23 cellular contexts compared by ENCODE assay signal in genomic region chr1:50426108-50426700, GRCh38. TPM values are rescaled to one million over a fixed set of nuclear protein-coding genes. Genes with fewer than 3 reads are reported as not detected.
A peak's percentile ranks its signal among the peaks of the same experiment; 100 is the strongest.
DNase-seq lines count a peak whose midpoint lies in the region; TF ChIP-seq lines count a peak whose summit lies in the region.
"Had no signal": no experiment of that assay in that cellular context is flagged by ENCODE, and none has a peak within 500 bp of the region (broad histone marks: within the 10 kb centered on the region; RNA-seq: fewer than 3 reads in every experiment).

No MANE protein-coding gene starts in this region.

- no peaks in the 10 kb centered on the region for H3K79me2 ChIP-seq in osteoblast (ENCODE audit: insufficient read depth, low read length)

- H3K4me1 ChIP-seq in osteoblast (ENCODE audit: insufficient read depth, low read length) (no peaks in the 10 kb centered on the region), ovary (ENCODE audit: insufficient read depth) (peaks cover 2% of the 10 kb centered on the region)

- TF ChIP-seq CTCF in Calu3 (IDR thresholded peaks at IDR 0.05; ENCODE audit: unreplicated experiment) (no peak), osteoblast (IDR thresholded peaks at IDR 0.05; ENCODE audit: extremely low read depth, low read depth, low read length) (no peak), ovary (IDR thresholded peaks at IDR 0.05) (no peak)

- peak overlapping the region; percentile 44 for H3K27ac Mint-ChIP-seq in activated T-cell treated with anti-CD3 and anti-CD28 coated beads, Interleukin-2, amount 50 U/mL, for 24 hours
- H3K27ac Mint-ChIP-seq in Calu3 (ENCODE audit: unreplicated experiment), result no peak overlapping the region
- H3K27ac Mint-ChIP-seq: nephron progenitor cell had no signal

- no peak overlapping the region for H2AFZ ChIP-seq in osteoblast (ENCODE audit: low read length)

- H4K20me1 ChIP-seq in osteoblast (ENCODE audit: insufficient read depth, low read length), result peaks cover 5% of the 10 kb centered on the region

- 15 to 17% (median 16%) methylated on average over 11 to 20 of the region's 20 CpGs for WGBS in ovary, 3 donors

- H3K4me3 ChIP-seq in osteoblast (ENCODE audit: insufficient read depth, low read length), result no peak overlapping the region
- H3K4me3 ChIP-seq in ovary, result no peak overlapping the region

- H3K27me3 ChIP-seq in osteoblast (ENCODE audit: insufficient read depth, low read length) (peaks cover 100% of the 10 kb centered on the region), ovary (peaks cover 22% of the 10 kb centered on the region)

- H3K9me3 ChIP-seq in osteoblast (ENCODE audit: low read depth, low read length) (no peaks in the 10 kb centered on the region), ovary (no peaks in the 10 kb centered on the region)
- H3K9me3 ChIP-seq: gastrocnemius medialis had no signal

- H3K4me3 Mint-ChIP-seq in activated T-cell treated with anti-CD3 and anti-CD28 coated beads, Interleukin-2, amount 50 U/mL, for 24 hours, result no peak overlapping the region
- H3K4me3 Mint-ChIP-seq in Calu3 (ENCODE audit: low read depth, unreplicated experiment), result peak overlapping the region; percentile 68
- H3K4me3 Mint-ChIP-seq: nephron progenitor cell had no signal

- no TSS peak for BruUV-seq in Calu3 (replicated peaks; lab: Mats Ljungman, UMichigan)

- TF ChIP-seq EP300 in ovary (IDR thresholded peaks at IDR 0.05), result no peak

- CTCF ChIA-PET in Calu3 (lab: Charles Lee), result no interaction called here

- no peak overlapping the region for H3K27ac ChIP-seq in osteoblast (ENCODE audit: low read depth, low read length)
- H3K27ac ChIP-seq in ovary, result no peak overlapping the region
- H3K27ac ChIP-seq: gastrocnemius medialis had no signal

- H3K36me3 ChIP-seq in osteoblast (ENCODE audit: insufficient read depth, low read length) (no peaks in the 10 kb centered on the region), ovary (no peaks in the 10 kb centered on the region)
- H3K36me3 ChIP-seq: gastrocnemius medialis had no signal

- no peak overlapping the region for H3K4me2 ChIP-seq in osteoblast (ENCODE audit: insufficient read depth, low read length)

- peaks cover 56% of the 10 kb centered on the region for H3K4me1 Mint-ChIP-seq in activated T-cell treated with anti-CD3 and anti-CD28 coated beads, Interleukin-2, amount 50 U/mL, for 24 hours (ENCODE audit: low read depth)
- peaks cover 14% of the 10 kb centered on the region for H3K4me1 Mint-ChIP-seq in Calu3 (ENCODE audit: low read depth, unreplicated experiment)

- TF ChIP-seq POLR2A in ovary (IDR thresholded peaks at IDR 0.05), result no peak

- H3K36me3 Mint-ChIP-seq in activated T-cell treated with anti-CD3 and anti-CD28 coated beads, Interleukin-2, amount 50 U/mL, for 24 hours (ENCODE audit: low read depth), result no peaks in the 10 kb centered on the region
- H3K36me3 Mint-ChIP-seq in Calu3 (ENCODE audit: insufficient read depth, unreplicated experiment), result peaks cover 6% of the 10 kb centered on the region

- peak; percentile 32 for DNase-seq in activated T-cell treated with anti-CD3 and anti-CD28 coated beads, Interleukin-2, amount 50 U/mL, for 24 hours
- DNase-seq in activated T-cell treated with anti-CD3 and anti-CD28 coated beads for 4 hours (no peak), Calu3 (no peak), ecto neural progenitor cell (ENCODE audit: low spot score) (peak; percentile 50), osteoblast (ENCODE audit: insufficient read length, low spot score, missing footprints) (peak; percentile 68), ovary (no peak), LoVo (ENCODE audit: low spot score) (no peak), NCI-H226 (no peak)
- DNase-seq: activated CD4-positive, CD25-positive, alpha-beta regulatory T cell treated with anti-CD3 and anti-CD28 coated beads, Interleukin-2, amount 50 U/mL, for 72 hours; C1 segment of cervical spinal cord; DMS153; effector CD8-positive, alpha-beta T cell; gastrocnemius medialis; GF-D8; GOT3; NCI-H146; NCI-H2171 treated with DMSO at 0.1 percent for 48 hours; NCI-H748 treated with DMSO at 0.1 percent for 48 hours; stimulated activated CD4-positive, alpha-beta T cell treated with anti-CD3 and anti-CD28 coated beads, Interleukin-4, amount 100 ng/mL, for 4 hours had no signal

- intact Hi-C loops in Calu3 (cut with micrococcal nuclease; ENCODE audit: unreplicated experiment) (no loop called here), ovary (cut with DNase I) (no loop called here)

- peaks cover 96% of the 10 kb centered on the region for H3K27me3 Mint-ChIP-seq in activated T-cell treated with anti-CD3 and anti-CD28 coated beads, Interleukin-2, amount 50 U/mL, for 24 hours
- peaks cover 71% of the 10 kb centered on the region for H3K27me3 Mint-ChIP-seq in Calu3 (ENCODE audit: unreplicated experiment)

- no peaks in the 10 kb centered on the region for H3K9me3 Mint-ChIP-seq in activated T-cell treated with anti-CD3 and anti-CD28 coated beads, Interleukin-2, amount 50 U/mL, for 24 hours
- no peaks in the 10 kb centered on the region for H3K9me3 Mint-ChIP-seq in Calu3 (ENCODE audit: low read depth, unreplicated experiment)

RNA-seq across cellular contexts. Expression of gene DMRTA2, which starts 3.0 kb away (rescaled TPM):
- total RNA-seq in Calu3 (2022) (0.19 and 0.37 TPM in 2 replicates), osteoblast (under 0.01 TPM in 1 of 2 replicates, not detected in the other), ovary (under 1 TPM in 1 of 7 donors, not detected in 6; 0.11 TPM)
- not detected for polyA plus RNA-seq in ovary
- total RNA-seq: gastrocnemius medialis, pulmonary artery endothelial cell, subcutaneous adipose tissue, urinary bladder had no signal
- polyA plus RNA-seq: urinary bladder had no signal

Comparison
In these comparisons a context has a peak if more than half of its experiments do, and no peak if none do; other contexts are left out.
1. DNase-seq: peak in activated T-cell treated with anti-CD3 and anti-CD28 coated beads, Interleukin-2, amount 50 U/mL, for 24 hours (single experiment), ecto neural progenitor cell (single experiment) and osteoblast (single experiment); none in activated T-cell treated with anti-CD3 and anti-CD28 coated beads for 4 hours (single experiment), Calu3 (single experiment), ovary (0 of 5), LoVo (single experiment) and NCI-H226 (single experiment).